Comparison of ENCODE assay signal across 12 cellular contexts in the genomic region with DNA sequence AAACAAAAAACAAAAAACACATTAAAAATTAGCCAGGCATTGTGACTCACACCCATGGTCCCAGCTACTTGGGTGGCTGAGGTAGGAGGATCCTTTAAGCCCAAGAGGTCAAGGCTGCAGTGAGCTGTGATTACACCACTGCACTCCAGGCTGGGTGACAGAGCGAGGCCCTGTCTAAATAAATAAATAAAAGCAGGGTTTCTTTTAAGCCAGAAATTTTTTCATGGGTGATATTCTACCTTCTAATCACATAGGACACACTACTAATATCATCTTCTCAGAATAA. TPM values are rescaled to one million over a fixed set of nuclear protein-coding genes. Genes with fewer than 3 reads are reported as not detected.
DNase-seq lines count a peak whose midpoint lies in the region; ATAC-seq and TF ChIP-seq lines count a peak whose summit lies in the region.
"Had no signal": no experiment of that assay in that cellular context is flagged by ENCODE, and none has a peak within 500 bp of the region (broad histone marks: within the 10 kb centered on the region; RNA-seq: fewer than 3 reads in every experiment).

No MANE protein-coding gene starts in this region.

- H3K36me3 Mint-ChIP-seq in mesothelial cell of epicardium: peaks cover 47% of the 10 kb centered on the region

- peaks cover 46% of the 10 kb centered on the region for H3K4me1 Mint-ChIP-seq in mesothelial cell of epicardium

- DNase-seq in cardiac muscle cell (ENCODE audit: low read depth in 1 of 2, low spot score in 1 of 2): peak in 1 of 2 donors; percentile 35
- no peak for DNase-seq in Right ventricle myocardium inferior (ENCODE audit: missing footprints)
- no peak for DNase-seq in mesothelial cell of epicardium (ENCODE audit: low spot score in 2 of 2, unreplicated experiment in 2 of 2)
- DNase-seq in vagina (ENCODE audit: extremely low spot score in 2 of 2): no peak
- DNase-seq in NCI-H2081 (lab: John Stamatoyannopoulos, UW): no peak
- no peak for DNase-seq in NCI-H2081 treated with DMSO at 0.1 percent for 48 hours (lab: John Stamatoyannopoulos, UW)
- DNase-seq: activated CD4-positive, CD25-positive, alpha-beta regulatory T cell treated with anti-CD3 and anti-CD28 coated beads, Interleukin-2, amount 50 U/mL, for 72 hours; activated gamma-delta T cell treated with Interleukin-2 at 50 U/mL for 16 hours; dorsolateral prefrontal cortex had no signal

- no peak overlapping the region for H3K4me3 Mint-ChIP-seq in mesothelial cell of epicardium
- H3K4me3 Mint-ChIP-seq: neural crest cell had no signal

- H3K27me3 Mint-ChIP-seq in mesothelial cell of epicardium (ENCODE audit: low read depth): no peaks in the 10 kb centered on the region

- intact Hi-C loops in Right ventricle myocardium inferior (cut with DNase I): no loop called here
- intact Hi-C loops in vagina (cut with DNase I): no loop called here

- ATAC-seq in Right ventricle myocardium inferior: no peak
- no peak for ATAC-seq in GM21737 (IDR thresholded peaks at IDR 0.05; ENCODE audit: unreplicated experiment)

- H3K36me3 ChIP-seq in cardiac muscle cell (peaks cover 3% of the 10 kb centered on the region), duodenal mucosa (ENCODE audit: control insufficient read depth in 1 of 2, insufficient read depth in 2 of 2, low read length in 2 of 2) (no peaks in the 10 kb centered on the region), vagina (no peaks in the 10 kb centered on the region)

- TF ChIP-seq POLR2A in vagina (IDR thresholded peaks at IDR 0.05): no peak

- no peak for TF ChIP-seq CTCF in cardiac muscle cell (IDR thresholded peaks at IDR 0.05; ENCODE audit: low read depth, low read length)
- TF ChIP-seq CTCF in mesothelial cell of epicardium (IDR thresholded peaks at IDR 0.05; ENCODE audit: unreplicated experiment): no peak
- TF ChIP-seq CTCF in vagina (IDR thresholded peaks at IDR 0.05): no peak

- H3K27ac ChIP-seq in cardiac muscle cell (peak overlapping the region; percentile 77), duodenal mucosa (ENCODE audit: low read depth, low read length) (peak overlapping the region; percentile 27), vagina (peak overlapping the region; percentile 73)

- peak overlapping the region; percentile 74 for H3K27ac Mint-ChIP-seq in mesothelial cell of epicardium

- H3K27me3 ChIP-seq in cardiac muscle cell: no peaks in the 10 kb centered on the region
- no peaks in the 10 kb centered on the region for H3K27me3 ChIP-seq in duodenal mucosa (ENCODE audit: control insufficient read depth in 1 of 2, insufficient read depth in 2 of 2, low read length in 2 of 2)
- H3K27me3 ChIP-seq in vagina: no peaks in the 10 kb centered on the region
- H3K27me3 ChIP-seq: dorsolateral prefrontal cortex had no signal

- H3K9me3 Mint-ChIP-seq in mesothelial cell of epicardium: peaks cover 22% of the 10 kb centered on the region

- H3K4me1 ChIP-seq in cardiac muscle cell (ENCODE audit: low read depth): peaks cover 27% of the 10 kb centered on the region
- H3K4me1 ChIP-seq in duodenal mucosa (ENCODE audit: control insufficient read depth in 1 of 2, insufficient read depth in 2 of 2, low read length in 2 of 2): peaks cover 23 to 25% of the 10 kb centered on the region in 2 donors
- H3K4me1 ChIP-seq in vagina: peaks cover 53% of the 10 kb centered on the region

- H3K4me3 ChIP-seq in cardiac muscle cell (no peak overlapping the region), duodenal mucosa (ENCODE audit: low read depth in 1 of 2, low read length in 2 of 2) (no peak overlapping the region), vagina (no peak overlapping the region)
- H3K4me3 ChIP-seq: dorsolateral prefrontal cortex had no signal

- H3K9me3 ChIP-seq in cardiac muscle cell (ENCODE audit: low read depth): no peaks in the 10 kb centered on the region
- no peaks in the 10 kb centered on the region for H3K9me3 ChIP-seq in duodenal mucosa (ENCODE audit: control insufficient read depth in 1 of 2, low read length in 2 of 2)
- H3K9me3 ChIP-seq in vagina: no peaks in the 10 kb centered on the region

- no peak overlapping the region for H3K9ac ChIP-seq in duodenal mucosa (ENCODE audit: low read depth in 1 of 2, low read length in 2 of 2)

RNA-seq across cellular contexts. Expression of gene SVIL, which starts 14.2 kb away (rescaled TPM):
- total RNA-seq in cardiac muscle cell (244 and 412 TPM in 2 replicates), Right ventricle myocardium inferior (327 TPM), mesothelial cell of epicardium (281 to 302 TPM (median 293 TPM) in 3 replicates), vagina (111 TPM)
- 252 and 258 TPM in 2 replicates for polyA plus RNA-seq in cardiac muscle cell

Comparison
In these comparisons a context has a peak if more than half of its experiments do, and no peak if none do; other contexts are left out.
1. H3K27ac ChIP-seq: peak in every context shown above with its lines; median percentile 77 in cardiac muscle cell; 73 in vagina; 27 in duodenal mucosa.